In genomic region chr11:122900803-122901202, GRCh38 we compare ENCODE assay signal across 17 cellular contexts. TPM values are rescaled to one million over a fixed set of nuclear protein-coding genes. Genes with fewer than 3 reads are reported as not detected.
DNase-seq lines count a peak whose midpoint lies in the region; ATAC-seq and TF ChIP-seq lines count a peak whose summit lies in the region.
"Had no signal": no experiment of that assay in that cellular context is flagged by ENCODE, and none has a peak within 500 bp of the region (broad histone marks: within the 10 kb centered on the region; RNA-seq: fewer than 3 reads in every experiment).

No MANE protein-coding gene starts in this region.

- no peak overlapping the region for H2BK120ac ChIP-seq in IMR-90 (ENCODE audit: low read depth, low read length)

- H2AK5ac ChIP-seq in IMR-90 (ENCODE audit: low read depth, low read length): no peak overlapping the region

- dilution Hi-C loops in IMR-90 (cut with HindIII; ENCODE audit: low sequenced_read_pairs, unreplicated experiment): no loop called here

- H3K9me3 Mint-ChIP-seq in activated T-cell treated with anti-CD3 and anti-CD28 coated beads, Interleukin-2, amount 50 U/mL, for 24 hours: no peaks in the 10 kb centered on the region
- H3K9me3 Mint-ChIP-seq in activated CD8-positive, alpha-beta T cell treated with anti-CD3 and anti-CD28 coated beads for 36 hours: no peaks in the 10 kb centered on the region
- no peaks in the 10 kb centered on the region for H3K9me3 Mint-ChIP-seq in endodermal cell
- H3K9me3 Mint-ChIP-seq: activated CD4-positive, alpha-beta T cell treated with anti-CD3 and anti-CD28 coated beads, Interleukin-2, amount 10 ng/mL, durations not matched to agents 7 days and 5 days; activated naive CD4-positive, alpha-beta T cell treated with anti-CD3 and anti-CD28 coated beads, Interleukin-2, amount 50 U/mL, for 24 hours; naive thymus-derived CD8-positive, alpha-beta T cell had no signal

- H3K36me3 ChIP-seq in IMR-90 (ENCODE audit: control insufficient read depth, insufficient read depth, low read length) (no peaks in the 10 kb centered on the region), endodermal cell (ENCODE audit: control insufficient read depth, insufficient read depth, low read length) (no peaks in the 10 kb centered on the region)
- H3K36me3 ChIP-seq: gastrocnemius medialis had no signal

- H3K56ac ChIP-seq in IMR-90 (ENCODE audit: extremely low read depth, insufficient read depth, low read length): no peak overlapping the region

- no peak overlapping the region for H2AK9ac ChIP-seq in IMR-90 (replicated peaks; ENCODE audit: low read depth, low read length, poor library complexity)

- POLR2A ChIA-PET in IMR-90 (lab: Charles Lee; ENCODE audit: unreplicated experiment): interaction anchor here (0.5 kb wide), 1 partner anchor 18 kb away, joined by 6 read pairs; no protein-coding TSS in a partner anchor
- POLR2A ChIA-PET in activated CD8-positive, alpha-beta T cell treated with anti-CD3 and anti-CD28 coated beads for 36 hours (lab: Charles Lee): no interaction called here

- CTCF ChIA-PET in IMR-90 (lab: Yijun Ruan, JAX): no interaction called here
- CTCF ChIA-PET in activated CD8-positive, alpha-beta T cell treated with anti-CD3 and anti-CD28 coated beads for 36 hours (lab: Charles Lee): interaction anchor here (0.7 to 1.9 kb wide), 4 partner anchors 16 to 122 kb away, joined by 3 to 6 read pairs (median 4); no protein-coding TSS in a partner anchor

- H3K27me3 ChIP-seq in IMR-90 (ENCODE audit: control insufficient read depth, insufficient read depth, low read length) (no peaks in the 10 kb centered on the region; the same call in 1 of the 2 replicates), endodermal cell (ENCODE audit: control insufficient read depth, insufficient read depth, low read length, poor library complexity, severe bottlenecking) (no peaks in the 10 kb centered on the region)
- H3K27me3 ChIP-seq: gastrocnemius medialis had no signal

- no peak for TF ChIP-seq RAD21 in IMR-90 (IDR thresholded peaks at IDR 0.05; ENCODE audit: low read length)

- no peaks in the 10 kb centered on the region for H4K20me1 ChIP-seq in IMR-90 (ENCODE audit: insufficient read depth, low read length)

- H3K14ac ChIP-seq in IMR-90 (replicated peaks; ENCODE audit: low read depth, low read length): no peak overlapping the region

- H3K18ac ChIP-seq in IMR-90 (ENCODE audit: low read depth, low read length): no peak overlapping the region

- no peak overlapping the region for H4K91ac ChIP-seq in IMR-90 (ENCODE audit: insufficient read depth, low read depth, low read length)

- H3K4me3 Mint-ChIP-seq in activated T-cell treated with anti-CD3 and anti-CD28 coated beads, Interleukin-2, amount 50 U/mL, for 24 hours: no peak overlapping the region
- H3K4me3 Mint-ChIP-seq in activated CD8-positive, alpha-beta T cell treated with anti-CD3 and anti-CD28 coated beads for 36 hours: no peak overlapping the region
- no peak overlapping the region for H3K4me3 Mint-ChIP-seq in endodermal cell
- H3K4me3 Mint-ChIP-seq: activated CD4-positive, alpha-beta T cell treated with anti-CD3 and anti-CD28 coated beads, Interleukin-2, amount 10 ng/mL, durations not matched to agents 7 days and 5 days; activated naive CD4-positive, alpha-beta T cell treated with anti-CD3 and anti-CD28 coated beads, Interleukin-2, amount 50 U/mL, for 24 hours; naive thymus-derived CD8-positive, alpha-beta T cell had no signal

- no peaks in the 10 kb centered on the region for H3K9me3 ChIP-seq in IMR-90 (ENCODE audit: control insufficient read depth, insufficient read depth, low read length)
- H3K9me3 ChIP-seq in endodermal cell (ENCODE audit: control insufficient read depth, low read length): no peaks in the 10 kb centered on the region
- H3K9me3 ChIP-seq: gastrocnemius medialis had no signal

- H3K27ac ChIP-seq in IMR-90 (ENCODE audit: insufficient read depth, low read length) (no peak overlapping the region), endodermal cell (ENCODE audit: low read depth, low read length) (no peak overlapping the region)
- H3K27ac ChIP-seq: gastrocnemius medialis, parathyroid adenoma had no signal

- H2BK15ac ChIP-seq in IMR-90 (ENCODE audit: low read depth, low read length): no peak overlapping the region

- H3K9me1 ChIP-seq in IMR-90 (ENCODE audit: insufficient read depth, low read length): peaks cover 7% of the 10 kb centered on the region

- H2BK20ac ChIP-seq in IMR-90 (ENCODE audit: low read depth, low read length): no peak overlapping the region

- no peak overlapping the region for H3K4me2 ChIP-seq in IMR-90 (ENCODE audit: low read depth, low read length)

- peaks cover 7% of the 10 kb centered on the region for H3K36me3 Mint-ChIP-seq in activated T-cell treated with anti-CD3 and anti-CD28 coated beads, Interleukin-2, amount 50 U/mL, for 24 hours (ENCODE audit: low read depth)
- no peaks in the 10 kb centered on the region for H3K36me3 Mint-ChIP-seq in activated CD8-positive, alpha-beta T cell treated with anti-CD3 and anti-CD28 coated beads for 36 hours (ENCODE audit: low read depth)
- H3K36me3 Mint-ChIP-seq in endodermal cell (ENCODE audit: low read depth): no peaks in the 10 kb centered on the region

- in situ Hi-C loops in IMR-90 (cut with MboI; ENCODE audit: low sequenced_read_pairs): no loop called here

- no peak for DNase-seq in activated T-cell treated with anti-CD3 and anti-CD28 coated beads, Interleukin-2, amount 50 U/mL, for 24 hours
- no peak for DNase-seq in activated T-cell treated with anti-CD3 and anti-CD28 coated beads for 4 hours
- DNase-seq in IMR-90: peak; percentile 28
- no peak for DNase-seq in activated CD8-positive, alpha-beta T cell treated with anti-CD3 and anti-CD28 coated beads for 36 hours
- DNase-seq in non-pigmented ciliary epithelial cell (ENCODE audit: low read depth): peak; percentile 27
- DNase-seq in endodermal cell: no peak
- DNase-seq in stimulated activated naive CD4-positive, alpha-beta T cell treated with Interleukin-2 at 50 U/mL for 16 hours (lab: John Stamatoyannopoulos, UW): no peak
- DNase-seq: activated CD4-positive, alpha-beta T cell treated with anti-CD3 and anti-CD28 coated beads, Interleukin-2, amount 10 ng/mL, durations not matched to agents 7 days and 5 days; dermis blood vessel endothelial cell; gastrocnemius medialis; mesenchymal stem cell; naive thymus-derived CD8-positive, alpha-beta T cell; stimulated activated CD4-positive, alpha-beta T cell treated with anti-CD3 and anti-CD28 coated beads, Interleukin-2, amount 100 ng/mL, for 24 hours had no signal

- no peak overlapping the region for H2AFZ ChIP-seq in IMR-90 (replicated peaks; ENCODE audit: low read length, poor library complexity)
- H2AFZ ChIP-seq: parathyroid adenoma had no signal

- H3K79me1 ChIP-seq in IMR-90 (ENCODE audit: low read depth in 1 of 2, low read length in 2 of 2): no peaks in the 10 kb centered on the region

- no peak for ATAC-seq in IMR-90 (ENCODE audit: low read depth)
- peak; percentile 79 for ATAC-seq in activated CD8-positive, alpha-beta T cell treated with anti-CD3 and anti-CD28 coated beads for 36 hours
- ATAC-seq in GM19397 (IDR thresholded peaks at IDR 0.05; ENCODE audit: unreplicated experiment): no peak
- ATAC-seq: gastrocnemius medialis; naive thymus-derived CD8-positive, alpha-beta T cell; SK-N-SH treated with all-trans-retinoic acid at 6 μM for 48 hours had no signal

- H3K9ac ChIP-seq in IMR-90 (ENCODE audit: low read depth, low read length) (no peak overlapping the region), endodermal cell (ENCODE audit: extremely low read depth, low read length, poor library complexity, severe bottlenecking) (no peak overlapping the region)
- H3K9ac ChIP-seq: parathyroid adenoma had no signal

- intact Hi-C loops in IMR-90 (cut with micrococcal nuclease): no loop called here
- intact Hi-C loops in activated CD8-positive, alpha-beta T cell treated with anti-CD3 and anti-CD28 coated beads for 36 hours (cut with micrococcal nuclease): no loop called here

- no peak overlapping the region for H3K23ac ChIP-seq in IMR-90 (ENCODE audit: low read depth, low read length)

- no CpG with 5 or more reads among the region's 4 CpGs for WGBS in IMR-90 (ENCODE audit: extremely low coverage in 2 of 2, insufficient read length in 1 of 2), 2 experiments
- 85 to 94% methylated on average over 3 to 4 of the region's 4 CpGs for WGBS in endodermal cell (ENCODE audit: insufficient coverage in 1 of 2, insufficient read length in 1 of 2), 2 experiments

- no peak for TF ChIP-seq POLR2A in IMR-90 (IDR thresholded peaks at IDR 0.05; ENCODE audit: low read depth, low read length)

- BruUV-seq in IMR-90 (replicated peaks; lab: Mats Ljungman, UMichigan): no TSS peak

- H3K4me1 ChIP-seq in IMR-90 (ENCODE audit: control insufficient read depth, insufficient read depth, low read length): peaks cover 3% of the 10 kb centered on the region; the same call in 1 of the 2 replicates
- H3K4me1 ChIP-seq in endodermal cell (ENCODE audit: control insufficient read depth, insufficient read depth, low read length): peaks cover 3% of the 10 kb centered on the region
- H3K4me1 ChIP-seq: gastrocnemius medialis, parathyroid adenoma had no signal

- H3K4me1 Mint-ChIP-seq in activated T-cell treated with anti-CD3 and anti-CD28 coated beads, Interleukin-2, amount 50 U/mL, for 24 hours (ENCODE audit: low read depth): peaks cover 3% of the 10 kb centered on the region
- H3K4me1 Mint-ChIP-seq in activated CD8-positive, alpha-beta T cell treated with anti-CD3 and anti-CD28 coated beads for 36 hours (ENCODE audit: low read depth): no peaks in the 10 kb centered on the region
- peaks cover 12% of the 10 kb centered on the region for H3K4me1 Mint-ChIP-seq in endodermal cell
- H3K4me1 Mint-ChIP-seq: activated naive CD4-positive, alpha-beta T cell treated with anti-CD3 and anti-CD28 coated beads, Interleukin-2, amount 50 U/mL, for 24 hours had no signal

- H4K8ac ChIP-seq in IMR-90 (ENCODE audit: low read depth in 2 of 2, low read length in 2 of 2): no peak overlapping the region

- H2BK5ac ChIP-seq in IMR-90 (ENCODE audit: low read depth, low read length, poor library complexity, severe bottlenecking): no peak overlapping the region

- no peak overlapping the region for H3K4me3 ChIP-seq in IMR-90 (ENCODE audit: insufficient read depth, low read depth, low read length)
- no peak overlapping the region for H3K4me3 ChIP-seq in endodermal cell (ENCODE audit: low read length)
- H3K4me3 ChIP-seq: gastrocnemius medialis had no signal

- no peaks in the 10 kb centered on the region for H3K27me3 Mint-ChIP-seq in activated T-cell treated with anti-CD3 and anti-CD28 coated beads, Interleukin-2, amount 50 U/mL, for 24 hours
- H3K27me3 Mint-ChIP-seq in activated CD8-positive, alpha-beta T cell treated with anti-CD3 and anti-CD28 coated beads for 36 hours: no peaks in the 10 kb centered on the region
- H3K27me3 Mint-ChIP-seq in endodermal cell (ENCODE audit: insufficient read depth): peaks cover 13% of the 10 kb centered on the region
- H3K27me3 Mint-ChIP-seq: activated CD4-positive, alpha-beta T cell treated with anti-CD3 and anti-CD28 coated beads, Interleukin-2, amount 10 ng/mL, durations not matched to agents 7 days and 5 days; activated naive CD4-positive, alpha-beta T cell treated with anti-CD3 and anti-CD28 coated beads, Interleukin-2, amount 50 U/mL, for 24 hours; naive thymus-derived CD8-positive, alpha-beta T cell had no signal

- peak overlapping the region; percentile 50 for H3K27ac Mint-ChIP-seq in activated T-cell treated with anti-CD3 and anti-CD28 coated beads, Interleukin-2, amount 50 U/mL, for 24 hours
- H3K27ac Mint-ChIP-seq in activated CD8-positive, alpha-beta T cell treated with anti-CD3 and anti-CD28 coated beads for 36 hours: no peak overlapping the region
- H3K27ac Mint-ChIP-seq in endodermal cell: no peak overlapping the region
- H3K27ac Mint-ChIP-seq: activated CD4-positive, alpha-beta T cell treated with anti-CD3 and anti-CD28 coated beads, Interleukin-2, amount 10 ng/mL, durations not matched to agents 7 days and 5 days; activated naive CD4-positive, alpha-beta T cell treated with anti-CD3 and anti-CD28 coated beads, Interleukin-2, amount 50 U/mL, for 24 hours; naive thymus-derived CD8-positive, alpha-beta T cell had no signal

- no peak for TF ChIP-seq CTCF in IMR-90 (conservative IDR thresholded peaks at IDR 0.05; ENCODE audit: low read depth, low read length)
- TF ChIP-seq CTCF in activated CD8-positive, alpha-beta T cell treated with anti-CD3 and anti-CD28 coated beads for 36 hours (IDR thresholded peaks at IDR 0.05): no peak
- TF ChIP-seq CTCF in endodermal cell (conservative IDR thresholded peaks at IDR 0.05): no peak

- H3K4ac ChIP-seq in IMR-90 (ENCODE audit: low read depth, low read length): no peak overlapping the region

- no peak overlapping the region for H4K5ac ChIP-seq in IMR-90 (ENCODE audit: low read depth, low read length)

RNA-seq across cellular contexts. Expression of gene JHY, which starts 18.2 kb away (rescaled TPM):
- total RNA-seq in IMR-90 (2012; rRNA removed): 0.54 and 0.56 TPM in 2 replicates
- 0.46 and 0.51 TPM in 2 replicates for polyA plus RNA-seq in IMR-90 (2012; rRNA removed)
- 0.14 and 0.24 TPM in 2 replicates for polyA plus RNA-seq in IMR-90 (2012; cell fraction: cytosol; rRNA removed)
- 0.11 and 0.48 TPM in 2 replicates for polyA plus RNA-seq in IMR-90 (2012; cell fraction: nucleus; rRNA removed; ENCODE audit: low replicate concordance)
- total RNA-seq in activated CD8-positive, alpha-beta T cell treated with anti-CD3 and anti-CD28 coated beads for 36 hours: 1 to 10 TPM; 1.3 to 1.8 TPM
- 1 to 10 TPM; 2.1 to 4.8 TPM for total RNA-seq in endodermal cell
- 4.5 TPM for polyA plus RNA-seq in endodermal cell (2013, experiment 1 of 2)
- 5.0 TPM for polyA plus RNA-seq in endodermal cell (2013, experiment 2 of 2)

Comparison
In these comparisons a context has a peak if more than half of its experiments do, and no peak if none do; other contexts are left out.
1. DNase-seq: peak in IMR-90 (single experiment) and non-pigmented ciliary epithelial cell (single experiment); none in activated T-cell treated with anti-CD3 and anti-CD28 coated beads, Interleukin-2, amount 50 U/mL, for 24 hours (single experiment), activated T-cell treated with anti-CD3 and anti-CD28 coated beads for 4 hours (single experiment), activated CD8-positive, alpha-beta T cell treated with anti-CD3 and anti-CD28 coated beads for 36 hours (single experiment), endodermal cell (single experiment) and stimulated activated naive CD4-positive, alpha-beta T cell treated with Interleukin-2 at 50 U/mL for 16 hours (single experiment).